Comparison of ENCODE assay signal across 8 cellular contexts in genomic region chr14:31207287-31207745, GRCh38. TPM values are rescaled to one million over a fixed set of nuclear protein-coding genes. Genes with fewer than 3 reads are reported as not detected.
DNase-seq lines count a peak whose midpoint lies in the region; ATAC-seq and TF ChIP-seq lines count a peak whose summit lies in the region.

No MANE protein-coding gene starts in this region.

- TF ChIP-seq RAD21 in HCT116 (IDR thresholded peaks at IDR 0.05; ENCODE audit: low read depth) = no peak

- H3K9me2 ChIP-seq in HCT116 (ENCODE audit: insufficient read depth) = no peaks in the 10 kb centered on the region

- H3K27me3 ChIP-seq in HCT116 (ENCODE audit: insufficient read depth, low read length) = no peaks in the 10 kb centered on the region
- H3K27me3 ChIP-seq in NT2/D1 (ENCODE audit: insufficient read depth, insufficient read length) = no peaks in the 10 kb centered on the region
- H3K27me3 ChIP-seq in duodenal mucosa (ENCODE audit: control insufficient read depth in 1 of 2, insufficient read depth in 2 of 2, low read length in 2 of 2) = no peaks in the 10 kb centered on the region
- H3K27me3 ChIP-seq in muscle layer of colon (ENCODE audit: control insufficient read depth in 1 of 2, insufficient read depth in 2 of 2, low read length in 2 of 2) = no peaks in the 10 kb centered on the region

- H3K79me2 ChIP-seq in HCT116 (ENCODE audit: insufficient read depth, low read length) = peaks cover 52% of the 10 kb centered on the region

- peak overlapping the region; percentile 93 for H3K4me2 ChIP-seq in HCT116 (ENCODE audit: low read length)

- H3K9ac ChIP-seq in HCT116 (ENCODE audit: low read length) = peak overlapping the region; percentile 97
- H3K9ac ChIP-seq in NT2/D1 (ENCODE audit: insufficient read length, low read depth) = peak overlapping the region; percentile 93
- H3K9ac ChIP-seq in duodenal mucosa (ENCODE audit: low read depth in 1 of 2, low read length in 2 of 2) = peak overlapping the region; percentile 91 to 95
- H3K9ac ChIP-seq in muscle layer of colon (ENCODE audit: low read length) = peak overlapping the region; percentile 6

- ATAC-seq in GM18505 (IDR thresholded peaks at IDR 0.05; ENCODE audit: unreplicated experiment) (peak; percentile 36), HCT116 (peak; percentile 53), HG02970 (IDR thresholded peaks at IDR 0.05; ENCODE audit: low FRiP score, unreplicated experiment) (no peak)

- BruUV-seq in HCT116 (replicated peaks; lab: Mats Ljungman, UMichigan) = no TSS peak

- POLR2A ChIA-PET in HCT116 (lab: Charles Lee) = interaction anchor here (0.6 to 4.2 kb wide), 6 partner anchors 12 to 91 kb away, joined by 3 to 29 read pairs (median 4); no protein-coding TSS in a partner anchor

- no peak for DNase-seq in HCT116 (ENCODE audit: low read depth, low spot score)
- DNase-seq in NT2/D1 (ENCODE audit: low read depth, low spot score) = no peak
- no peak for DNase-seq in stimulated activated CD4-positive, alpha-beta T cell treated with anti-CD3 and anti-CD28 coated beads, Interleukin-1b, Interleukin-23, amount 100 ng/mL, for 48 hours
- DNase-seq in NCI-H2227 treated with DMSO at 0.1 percent for 48 hours (lab: John Stamatoyannopoulos, UW) = no peak

- H2AFZ ChIP-seq in HCT116 (ENCODE audit: low read depth, low read length, poor library complexity, severe bottlenecking) = no peak overlapping the region

- intact Hi-C loops in HCT116 (cut with micrococcal nuclease) = loop anchor here (10.0 kb wide), 1 partner anchor 147 kb away; no protein-coding TSS in a partner anchor

- CTCF ChIA-PET in HCT116 (lab: Charles Lee) = interaction anchor here (1.0 to 2.8 kb wide), 7 partner anchors 10 to 67 kb away, joined by 3 to 13 read pairs (median 5); no protein-coding TSS in a partner anchor

- peaks cover 3% of the 10 kb centered on the region; the same call in 1 of the 2 replicates for H4K20me1 ChIP-seq in HCT116 (ENCODE audit: insufficient read depth)

- peaks cover 18 to 35% of the 10 kb centered on the region in 2 experiments for H3K4me1 ChIP-seq in HCT116 (ENCODE audit: control insufficient read depth in 1 of 2, insufficient read depth in 2 of 2, low read length in 2 of 2)
- H3K4me1 ChIP-seq in NT2/D1 (ENCODE audit: insufficient read depth, insufficient read length) = no peaks in the 10 kb centered on the region
- peaks cover 10 to 19% of the 10 kb centered on the region in 2 donors for H3K4me1 ChIP-seq in duodenal mucosa (ENCODE audit: control insufficient read depth in 1 of 2, insufficient read depth in 2 of 2, low read length in 2 of 2)
- H3K4me1 ChIP-seq in muscle layer of colon (ENCODE audit: insufficient read depth, low read length) = peaks cover 16% of the 10 kb centered on the region

- TF ChIP-seq CTCF in HCT116 (IDR thresholded peaks at IDR 0.05 in 2 of 3, conservative IDR thresholded peaks at IDR 0.05 in 1 of 3; ENCODE audit: borderline replicate concordance in 1 of 3, insufficient read depth in 1 of 3, low read depth in 2 of 3, low read length in 2 of 3) = no peak

- peak overlapping the region; percentile 99 for H3K27ac ChIP-seq in HCT116 (ENCODE audit: low read depth, low read length)
- peak overlapping the region; percentile 100 for H3K27ac ChIP-seq in duodenal mucosa (ENCODE audit: low read depth, low read length)
- peak overlapping the region; percentile 98 for H3K27ac ChIP-seq in muscle layer of colon (ENCODE audit: low read depth, low read length)

- H3K9me3 ChIP-seq in HCT116 (ENCODE audit: control insufficient read depth in 1 of 2, insufficient read depth in 1 of 2, low read depth in 1 of 2, low read length in 2 of 2) (no peaks in the 10 kb centered on the region), NT2/D1 (ENCODE audit: insufficient read depth, low read length) (no peaks in the 10 kb centered on the region), duodenal mucosa (ENCODE audit: control insufficient read depth in 1 of 2, low read length in 2 of 2) (no peaks in the 10 kb centered on the region), muscle layer of colon (ENCODE audit: low read length) (no peaks in the 10 kb centered on the region)

- TF ChIP-seq POLR2A in GM18505 (IDR thresholded peaks at IDR 0.05; ENCODE audit: borderline replicate concordance, extremely low read depth, insufficient read depth, insufficient read length) (no peak), HCT116 (IDR thresholded peaks at IDR 0.05; ENCODE audit: borderline replicate concordance, extremely low read depth, insufficient read depth, insufficient read length) (peak; percentile 16)

- H3K4me3 ChIP-seq in HCT116 (replicated peaks in 1 of 2; ENCODE audit: low read depth in 1 of 2, low read length in 2 of 2) (peak overlapping the region; percentile 83 to 84), NT2/D1 (ENCODE audit: insufficient read length, low read depth) (peak overlapping the region; percentile 80), duodenal mucosa (ENCODE audit: low read depth in 1 of 2, low read length in 2 of 2) (peak overlapping the region; percentile 86 to 87), muscle layer of colon (ENCODE audit: low read depth in 1 of 2, low read length in 2 of 2) (peak overlapping the region; percentile 73 to 90)

- H3K36me3 ChIP-seq in HCT116 (ENCODE audit: control insufficient read depth in 1 of 2, insufficient read depth in 2 of 2, low read length in 2 of 2) (peaks cover 0 to 10% of the 10 kb centered on the region in 2 experiments; a peak in 1 of 4 replicates), NT2/D1 (ENCODE audit: insufficient read depth, insufficient read length, low read length) (peaks cover 17% of the 10 kb centered on the region), duodenal mucosa (ENCODE audit: control insufficient read depth in 1 of 2, insufficient read depth in 2 of 2, low read length in 2 of 2) (peaks cover 0 to 9% of the 10 kb centered on the region in 2 donors), muscle layer of colon (ENCODE audit: insufficient read depth, low read length) (no peaks in the 10 kb centered on the region)

- RAD21 ChIA-PET in HCT116 (lab: Charles Lee; ENCODE audit: low non-redundant PET in 1 of 2, low total read pairs in 2 of 2, uncharacterized antibody in 2 of 2, unreplicated experiment in 2 of 2) = no interaction called here

TF ChIP-seq in HCT116, 20 proteins besides CTCF, POLR2A, EP300 and RAD21:
- TF ChIP-seq, protein P1, sequence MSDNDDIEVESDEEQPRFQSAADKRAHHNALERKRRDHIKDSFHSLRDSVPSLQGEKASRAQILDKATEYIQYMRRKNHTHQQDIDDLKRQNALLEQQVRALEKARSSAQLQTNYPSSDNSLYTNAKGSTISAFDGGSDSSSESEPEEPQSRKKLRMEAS (IDR thresholded peaks at IDR 0.05) = peak; percentile 50; the same call in 1 of the 2 replicates
- TF ChIP-seq POLR2AphosphoS5 (IDR thresholded peaks at IDR 0.05; ENCODE audit: low read depth, low read length) (peak; percentile 75), ZBTB33 (IDR thresholded peaks at IDR 0.05; ENCODE audit: extremely low read depth, insufficient replicate concordance, low read length) (no peak), EGR1 (IDR thresholded peaks at IDR 0.05; ENCODE audit: low read depth) (no peak), CBX3 (IDR thresholded peaks at IDR 0.05; ENCODE audit: low read depth) (0 out of 2 replicates have a peak, but pooled peaks have one; percentile 5), ZFX (IDR thresholded peaks at IDR 0.05) (peak; percentile 100), SIN3A (IDR thresholded peaks at IDR 0.05; ENCODE audit: low read depth) (no peak; the same call in 1 of the 2 replicates)

RNA-seq across cellular contexts. Expression of gene HECTD1, which starts 0.3 kb away (rescaled TPM):
- total RNA-seq in HCT116 (2021; ENCODE audit: unreplicated experiment) = 160 TPM
- 68.8 and 71.3 TPM in 2 replicates for polyA plus RNA-seq in HCT116 (2012)

Comparison
In these comparisons a context has a peak if more than half of its experiments do, and no peak if none do; other contexts are left out.
1. H3K9ac ChIP-seq: peak in every context shown above with its lines; median percentile 97 in HCT116; 93 in NT2/D1; 93 in duodenal mucosa; 6 in muscle layer of colon.